ENCODE assay signal across 8 cellular contexts in the genomic region with DNA sequence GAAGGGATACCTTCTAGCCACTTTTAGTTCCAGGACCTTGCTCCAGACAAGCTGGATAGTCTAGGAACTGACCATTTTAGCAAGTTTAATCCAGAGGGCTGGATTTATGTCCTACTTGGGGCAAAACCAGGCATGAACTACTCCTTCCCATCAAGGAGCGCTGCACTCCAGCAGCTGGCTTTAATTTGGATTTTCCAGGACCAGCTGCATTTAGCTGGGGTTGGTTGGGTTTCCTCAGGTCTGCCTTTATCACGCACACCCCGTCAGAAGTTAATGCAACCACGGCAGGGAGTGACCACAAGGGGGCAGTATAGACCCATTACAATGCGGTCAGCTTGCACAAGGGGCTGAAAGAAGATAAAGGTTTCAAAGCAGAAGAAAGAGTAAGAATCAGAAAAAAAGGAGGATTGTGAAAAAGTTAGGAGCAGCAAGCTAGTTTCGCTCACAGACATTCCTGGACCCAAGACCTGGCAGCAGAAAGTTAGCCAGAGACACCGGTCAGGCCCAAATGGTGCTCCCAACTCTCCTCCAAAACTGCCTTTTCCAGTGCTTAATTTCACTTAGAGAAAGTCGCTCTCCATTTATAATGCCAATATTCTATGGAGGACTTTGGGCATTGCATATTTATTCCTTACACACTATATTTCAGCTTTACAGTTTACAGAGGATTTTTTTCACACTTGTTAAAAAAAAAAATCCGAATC. TPM values are rescaled to one million over a fixed set of nuclear protein-coding genes. Genes with fewer than 3 reads are reported as not detected.
DNase-seq lines count a peak whose midpoint lies in the region; ATAC-seq and TF ChIP-seq lines count a peak whose summit lies in the region.

No MANE protein-coding gene starts in this region.

- H3K36me3 ChIP-seq in right atrium auricular region (no peaks in the 10 kb centered on the region), sigmoid colon (no peaks in the 10 kb centered on the region)

- H3K27me3 ChIP-seq in right atrium auricular region (no peaks in the 10 kb centered on the region), sigmoid colon (no peaks in the 10 kb centered on the region)

- peaks cover 0 to 48% of the 10 kb centered on the region in 2 donors for H3K4me1 ChIP-seq in right atrium auricular region
- peaks cover 0 to 33% (median 17%) of the 10 kb centered on the region in 4 donors for H3K4me1 ChIP-seq in sigmoid colon

- DNase-seq in A172 (ENCODE audit: low spot score) (peak; percentile 84), NCI-H187 (lab: John Stamatoyannopoulos, UW) (peak; percentile 63 to 67), T-helper 1 cell (peak; percentile 49 to 84 (median 71)), amniotic epithelial cell (ENCODE audit: low read depth) (peak; percentile 84), right atrium auricular region (ENCODE audit: low spot score) (peak; percentile 94), sigmoid colon (peak; percentile 90)

- H3K27ac ChIP-seq in right atrium auricular region (peak overlapping the region; percentile 9 to 81), sigmoid colon (peak overlapping the region in 3 of 4 donors; percentile 80 to 88 (median 85))

- intact Hi-C loops in sigmoid colon (cut with DNase I) = loop anchor here (1.0 kb wide), 1 partner anchor 749 kb away; no protein-coding TSS in a partner anchor

- no peak overlapping the region for H3K4me3 ChIP-seq in right atrium auricular region
- H3K4me3 ChIP-seq in sigmoid colon = no peak overlapping the region

- 25 to 33% methylated on average over 9 of the region's 9 CpGs for WGBS in sigmoid colon, 2 donors

- no peaks in the 10 kb centered on the region for H3K9me3 ChIP-seq in right atrium auricular region
- H3K9me3 ChIP-seq in sigmoid colon = no peaks in the 10 kb centered on the region

- no peak for TF ChIP-seq EP300 in sigmoid colon (IDR thresholded peaks at IDR 0.05)

- ATAC-seq in GM18907 (IDR thresholded peaks at IDR 0.05; ENCODE audit: unreplicated experiment) (peak; percentile 51), GM18511 (IDR thresholded peaks at IDR 0.05; ENCODE audit: unreplicated experiment) (no peak)

- TF ChIP-seq CTCF in right atrium auricular region (IDR thresholded peaks at IDR 0.05) (peak; percentile 90 to 97), sigmoid colon (IDR thresholded peaks at IDR 0.05) (peak; percentile 85 to 88 (median 87))

- no peak for TF ChIP-seq POLR2A in sigmoid colon (IDR thresholded peaks at IDR 0.05)

RNA-seq across cellular contexts. Expression of gene SLC4A1AP, which starts 40.1 kb away (rescaled TPM):
- total RNA-seq in A172 (2014; rRNA removed; shearing (Covaris generic)) = 44.5 and 51.0 TPM in 2 replicates
- total RNA-seq in right atrium auricular region (10 to 100 TPM; 18.0 to 18.2 TPM), sigmoid colon (10 to 100 TPM; 16.0 to 21.4 (median 18.6) TPM)
- polyA plus RNA-seq in sigmoid colon = 10 to 100 TPM; 10.2 to 15.7 (median 11.3) TPM

RNA-seq across cellular contexts. Expression of gene SUPT7L, which starts 40.4 kb away (rescaled TPM):
- 29.4 and 32.7 TPM in 2 replicates for total RNA-seq in A172 (2014; rRNA removed; shearing (Covaris generic))
- total RNA-seq in right atrium auricular region (10 to 100 TPM; 16.1 to 25.0 TPM), sigmoid colon (10 to 100 TPM; 19.0 to 27.1 (median 22.5) TPM)
- 10 to 100 TPM in 1 of 3 donors, 1 to 10 TPM in 2; 7.2 to 22.8 (median 8.4) TPM for polyA plus RNA-seq in sigmoid colon
